ENCODE assay signal across 34 cellular contexts in genomic region chr6:39304951-39305350, GRCh38. TPM values are rescaled to one million over a fixed set of nuclear protein-coding genes. Genes with fewer than 3 reads are reported as not detected.
"Had no signal": no experiment of that assay in that cellular context is flagged by ENCODE, and none has a peak within 500 bp of the region (broad histone marks: within the 10 kb centered on the region; RNA-seq: fewer than 3 reads in every experiment).

No MANE protein-coding gene starts in this region.

- H3K27me3 ChIP-seq: ovary, right atrium auricular region, right lobe of liver, testis, thyroid gland, transverse colon, upper lobe of left lung had no signal

- H3K36me3 Mint-ChIP-seq: mesothelial cell of epicardium; naive thymus-derived CD4-positive, alpha-beta T cell; natural killer cell treated with Interleukin-12 subunit alpha and Interleukin-12 subunit beta and Interleukin-15 and Interleukin-18, amount 100 ng/mL, for 72 hours had no signal

- H3K4me3 Mint-ChIP-seq: mesothelial cell of epicardium; naive thymus-derived CD4-positive, alpha-beta T cell; natural killer cell treated with Interleukin-12 subunit alpha and Interleukin-12 subunit beta and Interleukin-15 and Interleukin-18, amount 100 ng/mL, for 72 hours; stimulated activated naive B cell treated with anti-CD40 and anti-IgM and Interleukin-4, amounts not matched to agents 10 μg/mL and 1 μg/mL and 100 μg/mL, for 72 hours had no signal

- H3K4me1 Mint-ChIP-seq: mesothelial cell of epicardium had no signal

- H3K36me3 ChIP-seq: left ventricle myocardium inferior, ovary, right atrium auricular region, right lobe of liver, stomach, thyroid gland, transverse colon, upper lobe of left lung had no signal

- FAIRE-seq: keratinocyte had no signal

- H3K4me1 ChIP-seq: testis had no signal

- ATAC-seq: left cardiac atrium; naive thymus-derived CD4-positive, alpha-beta T cell; natural killer cell treated with Interleukin-12 subunit alpha and Interleukin-12 subunit beta and Interleukin-15 and Interleukin-18, amount 100 ng/mL, for 72 hours; right lobe of liver; stimulated activated naive B cell treated with anti-CD40 and anti-IgM and Interleukin-4, amounts not matched to agents 10 μg/mL and 1 μg/mL and 100 μg/mL, for 72 hours; stimulated activated naive CD8-positive, alpha-beta T cell treated with anti-CD3 and anti-CD28 coated beads, Interleukin-15, Interleukin-2, amounts not matched to agents 100 U/mL and 50 U/mL, for 24 hours had no signal

- H3K4me3 ChIP-seq: left ventricle myocardium inferior, lung, ovary, right atrium auricular region, right lobe of liver, stomach, testis, thyroid gland, transverse colon, upper lobe of left lung had no signal

- H3K9me3 ChIP-seq: ovary, right atrium auricular region, right lobe of liver, stomach, testis, thyroid gland, transverse colon, upper lobe of left lung had no signal

- H3K27ac Mint-ChIP-seq: mesothelial cell of epicardium; natural killer cell treated with Interleukin-12 subunit alpha and Interleukin-12 subunit beta and Interleukin-15 and Interleukin-18, amount 100 ng/mL, for 72 hours; progenitor cell of endocrine pancreas; stimulated activated naive B cell treated with anti-CD40 and anti-IgM and Interleukin-4, amounts not matched to agents 10 μg/mL and 1 μg/mL and 100 μg/mL, for 72 hours had no signal

- DNase-seq: hippocampal formation; kidney glomerular epithelial cell; left cardiac atrium; left ventricle myocardium inferior; mesendoderm; naive thymus-derived CD4-positive, alpha-beta T cell; ovary; right lobe of liver; stimulated activated CD4-positive, alpha-beta T cell treated with anti-CD3 and anti-CD28 coated beads, Interleukin-12 subunit alpha, Interleukin-12 subunit beta, amount 100 ng/mL, for 4 hours; stimulated activated CD4-positive, alpha-beta T cell treated with anti-CD3 and anti-CD28 coated beads, Interleukin-15, amount 100 ng/mL, for 24 hours; stimulated activated CD4-positive, alpha-beta T cell treated with anti-CD3 and anti-CD28 coated beads, Interleukin-2, amount 100 ng/mL, for 24 hours; stimulated activated CD4-positive, alpha-beta T cell treated with anti-CD3 and anti-CD28 coated beads, Interleukin-4, amount 100 ng/mL, for 1 hour; stimulated activated naive B cell treated with anti-CD40 and anti-IgM and Interleukin-4, amounts not matched to agents 10 μg/mL and 1 μg/mL and 100 μg/mL, for 72 hours; stimulated activated naive CD8-positive, alpha-beta T cell treated with anti-CD3 and anti-CD28 coated beads, Interleukin-15, Interleukin-2, amounts not matched to agents 100 U/mL and 50 U/mL, for 24 hours; stomach; testis; thyroid gland; transverse colon; upper lobe of left lung had no signal

- H3K27ac ChIP-seq: left ventricle myocardium inferior, ovary, right atrium auricular region, right lobe of liver, stomach, testis, thyroid gland, transverse colon, upper lobe of left lung had no signal

RNA-seq across cellular contexts. Expression of gene KCNK17, which starts 9.3 kb away (rescaled TPM):
- total RNA-seq: mesothelial cell of epicardium; myocyte; natural killer cell treated with Interleukin-12 subunit alpha and Interleukin-12 subunit beta and Interleukin-15 and Interleukin-18, amount 100 ng/mL, for 72 hours; pulmonary artery endothelial cell; renal cortical epithelial cell had no signal
- polyA plus RNA-seq: keratinocyte; naive thymus-derived CD4-positive, alpha-beta T cell had no signal

RNA-seq across cellular contexts. Expression of gene KCNK16, which starts 17.6 kb away (rescaled TPM):
- total RNA-seq: left cardiac atrium; left ventricle myocardium inferior; lower leg skin; lung; mesothelial cell of epicardium; mononuclear cell; myocyte; naive thymus-derived CD4-positive, alpha-beta T cell; natural killer cell treated with Interleukin-12 subunit alpha and Interleukin-12 subunit beta and Interleukin-15 and Interleukin-18, amount 100 ng/mL, for 72 hours; omental fat pad; ovary; pulmonary artery endothelial cell; renal cortical epithelial cell; right atrium auricular region; right lobe of liver; skeletal muscle tissue; testis; transverse colon; upper lobe of left lung; urinary bladder had no signal
- polyA plus RNA-seq: keratinocyte; lung; naive thymus-derived CD4-positive, alpha-beta T cell; neural cell; ovary; urinary bladder had no signal
